1 cellular context compared by ENCODE assay signal in genomic region chr3:157856078-157856939, GRCh38.
TF ChIP-seq lines count a peak whose summit lies in the region.

No MANE protein-coding gene starts in this region.

TF ChIP-seq in HCT116, 20 proteins besides CTCF, POLR2A, EP300 and RAD21 (continued from another document):
- TF ChIP-seq, protein P1, sequence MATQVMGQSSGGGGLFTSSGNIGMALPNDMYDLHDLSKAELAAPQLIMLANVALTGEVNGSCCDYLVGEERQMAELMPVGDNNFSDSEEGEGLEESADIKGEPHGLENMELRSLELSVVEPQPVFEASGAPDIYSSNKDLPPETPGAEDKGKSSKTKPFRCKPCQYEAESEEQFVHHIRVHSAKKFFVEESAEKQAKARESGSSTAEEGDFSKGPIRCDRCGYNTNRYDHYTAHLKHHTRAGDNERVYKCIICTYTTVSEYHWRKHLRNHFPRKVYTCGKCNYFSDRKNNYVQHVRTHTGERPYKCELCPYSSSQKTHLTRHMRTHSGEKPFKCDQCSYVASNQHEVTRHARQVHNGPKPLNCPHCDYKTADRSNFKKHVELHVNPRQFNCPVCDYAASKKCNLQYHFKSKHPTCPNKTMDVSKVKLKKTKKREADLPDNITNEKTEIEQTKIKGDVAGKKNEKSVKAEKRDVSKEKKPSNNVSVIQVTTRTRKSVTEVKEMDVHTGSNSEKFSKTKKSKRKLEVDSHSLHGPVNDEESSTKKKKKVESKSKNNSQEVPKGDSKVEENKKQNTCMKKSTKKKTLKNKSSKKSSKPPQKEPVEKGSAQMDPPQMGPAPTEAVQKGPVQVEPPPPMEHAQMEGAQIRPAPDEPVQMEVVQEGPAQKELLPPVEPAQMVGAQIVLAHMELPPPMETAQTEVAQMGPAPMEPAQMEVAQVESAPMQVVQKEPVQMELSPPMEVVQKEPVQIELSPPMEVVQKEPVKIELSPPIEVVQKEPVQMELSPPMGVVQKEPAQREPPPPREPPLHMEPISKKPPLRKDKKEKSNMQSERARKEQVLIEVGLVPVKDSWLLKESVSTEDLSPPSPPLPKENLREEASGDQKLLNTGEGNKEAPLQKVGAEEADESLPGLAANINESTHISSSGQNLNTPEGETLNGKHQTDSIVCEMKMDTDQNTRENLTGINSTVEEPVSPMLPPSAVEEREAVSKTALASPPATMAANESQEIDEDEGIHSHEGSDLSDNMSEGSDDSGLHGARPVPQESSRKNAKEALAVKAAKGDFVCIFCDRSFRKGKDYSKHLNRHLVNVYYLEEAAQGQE (IDR thresholded peaks at IDR 0.05; ENCODE audit: low read depth), result no peak
- peak; percentile 32 for TF ChIP-seq TCF7L2 (IDR thresholded peaks at IDR 0.05; ENCODE audit: borderline replicate concordance, extremely low read depth, insufficient read depth, insufficient read length)
- TF ChIP-seq CBX3 (IDR thresholded peaks at IDR 0.05; ENCODE audit: low read depth), result peak; percentile 45; the same call in 1 of the 2 replicates
- TF ChIP-seq JUND (IDR thresholded peaks at IDR 0.05), result peak; percentile 30; the same call in 1 of the 2 replicates
- no peak for TF ChIP-seq EGR1 (IDR thresholded peaks at IDR 0.05; ENCODE audit: low read depth)
- no peak for TF ChIP-seq POLR2AphosphoS5 (IDR thresholded peaks at IDR 0.05; ENCODE audit: low read depth, low read length)
- 0 out of 2 replicates have a peak, but pooled peaks have one; percentile 44 for TF ChIP-seq SP1 (IDR thresholded peaks at IDR 0.05; ENCODE audit: low read depth)
